ENCODE assay signal across 23 cellular contexts in the genomic region with DNA sequence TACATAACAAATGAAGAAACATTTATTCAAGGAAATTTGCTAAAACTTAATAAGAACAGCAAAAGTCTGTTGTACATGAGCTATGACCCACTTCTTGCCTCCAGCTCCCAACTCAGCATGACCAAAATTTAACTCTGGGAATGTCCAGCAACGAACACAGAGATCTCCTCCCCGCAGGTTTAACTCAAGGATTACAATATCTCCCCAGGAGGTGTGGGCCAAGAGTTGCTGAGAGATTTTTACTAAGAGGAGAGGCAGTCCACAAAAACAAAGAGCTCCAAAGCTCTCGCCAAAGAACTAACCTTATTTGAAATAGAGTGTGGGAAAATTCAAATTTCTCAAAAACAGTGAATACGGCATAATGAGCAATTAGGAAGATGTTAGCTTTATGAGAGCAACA.
"Had no signal": no experiment of that assay in that cellular context is flagged by ENCODE, and none has a peak within 500 bp of the region (broad histone marks: within the 10 kb centered on the region; RNA-seq: fewer than 3 reads in every experiment).

No MANE protein-coding gene starts in this region.

- H3K27ac ChIP-seq: gastroesophageal sphincter, hepatocyte, left lung, lower lobe of right lung, tibial nerve, WERI-Rb-1 had no signal

- ATAC-seq: activated CD8-positive, alpha-beta memory T cell treated with anti-CD3 and anti-CD28 coated beads, Interleukin-2, amount 10 ng/mL, durations not matched to agents 7 days and 5 days; activated CD8-positive, alpha-beta T cell treated with anti-CD3 and anti-CD28 coated beads, Interleukin-2, amount 10 ng/mL, durations not matched to agents 7 days and 5 days; activated naive CD8-positive, alpha-beta T cell treated with anti-CD3 and anti-CD28 coated beads, Interleukin-2, amount 50 U/mL, for 24 hours; gastroesophageal sphincter; left lung; lower lobe of right lung; natural killer cell; right cardiac atrium; T-helper 17 cell had no signal

- H3K4me3 ChIP-seq: gastroesophageal sphincter, hepatocyte, left lung, lower lobe of right lung, tibial nerve had no signal

- H3K4me2 ChIP-seq: hepatocyte had no signal

- H3K36me3 ChIP-seq: gastroesophageal sphincter, left lung, lower lobe of right lung, tibial nerve, WERI-Rb-1 had no signal

- H3K4me1 ChIP-seq: gastroesophageal sphincter, left lung, lower lobe of right lung, tibial nerve had no signal

- H3K4me3 Mint-ChIP-seq: activated CD8-positive, alpha-beta memory T cell treated with anti-CD3 and anti-CD28 coated beads, Interleukin-2, amount 10 ng/mL, durations not matched to agents 7 days and 5 days; activated CD8-positive, alpha-beta T cell treated with anti-CD3 and anti-CD28 coated beads, Interleukin-2, amount 10 ng/mL, durations not matched to agents 7 days and 5 days; activated naive CD4-positive, alpha-beta T cell treated with anti-CD3 and anti-CD28 coated beads, Interleukin-2, amount 50 U/mL, for 24 hours; activated naive CD8-positive, alpha-beta T cell treated with anti-CD3 and anti-CD28 coated beads, Interleukin-2, amount 50 U/mL, for 24 hours; natural killer cell; T-helper 17 cell had no signal

- H3K36me3 Mint-ChIP-seq: activated CD8-positive, alpha-beta memory T cell treated with anti-CD3 and anti-CD28 coated beads, Interleukin-2, amount 10 ng/mL, durations not matched to agents 7 days and 5 days; activated naive CD4-positive, alpha-beta T cell treated with anti-CD3 and anti-CD28 coated beads, Interleukin-2, amount 50 U/mL, for 24 hours had no signal

- H2AFZ ChIP-seq: hepatocyte had no signal

- H3K9me3 ChIP-seq: lower lobe of right lung had no signal

- DNase-seq: activated CD4-positive, alpha-beta T cell treated with anti-CD3 and anti-CD28 coated beads for 1 hour; activated CD8-positive, alpha-beta memory T cell treated with anti-CD3 and anti-CD28 coated beads, Interleukin-2, amount 10 ng/mL, durations not matched to agents 7 days and 5 days; activated CD8-positive, alpha-beta T cell treated with anti-CD3 and anti-CD28 coated beads, Interleukin-2, amount 10 ng/mL, durations not matched to agents 7 days and 5 days; activated naive CD8-positive, alpha-beta T cell treated with anti-CD3 and anti-CD28 coated beads, Interleukin-2, amount 50 U/mL, for 24 hours; activated T-cell treated with anti-CD3 and anti-CD28 coated beads, Interleukin-2, amount 50 U/mL, for 48 hours; dermis blood vessel endothelial cell; effector CD8-positive, alpha-beta T cell; left lung; lower lobe of right lung; mesenchymal stem cell; natural killer cell; posterior cingulate gyrus; right cardiac atrium; stimulated activated CD4-positive, alpha-beta T cell treated with anti-CD3 and anti-CD28 coated beads, Interleukin-2, amount 100 ng/mL, for 48 hours; stimulated activated naive CD4-positive, alpha-beta T cell treated with Interleukin-2 at 50 U/mL for 16 hours; T-helper 17 cell; T1000; WERI-Rb-1 had no signal

- H3K27ac Mint-ChIP-seq: activated CD8-positive, alpha-beta memory T cell treated with anti-CD3 and anti-CD28 coated beads, Interleukin-2, amount 10 ng/mL, durations not matched to agents 7 days and 5 days; activated CD8-positive, alpha-beta T cell treated with anti-CD3 and anti-CD28 coated beads, Interleukin-2, amount 10 ng/mL, durations not matched to agents 7 days and 5 days; activated naive CD4-positive, alpha-beta T cell treated with anti-CD3 and anti-CD28 coated beads, Interleukin-2, amount 50 U/mL, for 24 hours; activated naive CD8-positive, alpha-beta T cell treated with anti-CD3 and anti-CD28 coated beads, Interleukin-2, amount 50 U/mL, for 24 hours; activated T-helper 2 cell treated with anti-CD3 and anti-CD28 coated beads, Interferon-gamma antibody, Interleukin-2, Interleukin-4, amounts not matched to agents 10 μg/mL and 5 μg/mL and 100 μg/mL, durations not matched to agents 14 hours and 24 hours and 36 hours; natural killer cell; T-helper 17 cell had no signal

- H3K27me3 Mint-ChIP-seq: activated CD8-positive, alpha-beta memory T cell treated with anti-CD3 and anti-CD28 coated beads, Interleukin-2, amount 10 ng/mL, durations not matched to agents 7 days and 5 days; activated naive CD4-positive, alpha-beta T cell treated with anti-CD3 and anti-CD28 coated beads, Interleukin-2, amount 50 U/mL, for 24 hours; activated naive CD8-positive, alpha-beta T cell treated with anti-CD3 and anti-CD28 coated beads, Interleukin-2, amount 50 U/mL, for 24 hours; T-helper 17 cell had no signal

- H3K79me2 ChIP-seq: hepatocyte had no signal

- H3K27me3 ChIP-seq: gastroesophageal sphincter, hepatocyte, left lung, tibial nerve had no signal

- H3K4me1 Mint-ChIP-seq: activated CD8-positive, alpha-beta memory T cell treated with anti-CD3 and anti-CD28 coated beads, Interleukin-2, amount 10 ng/mL, durations not matched to agents 7 days and 5 days; activated naive CD4-positive, alpha-beta T cell treated with anti-CD3 and anti-CD28 coated beads, Interleukin-2, amount 50 U/mL, for 24 hours; activated naive CD8-positive, alpha-beta T cell treated with anti-CD3 and anti-CD28 coated beads, Interleukin-2, amount 50 U/mL, for 24 hours; natural killer cell; T-helper 17 cell had no signal
